Comparison of ENCODE assay signal across 1 cellular context in the genomic region with DNA sequence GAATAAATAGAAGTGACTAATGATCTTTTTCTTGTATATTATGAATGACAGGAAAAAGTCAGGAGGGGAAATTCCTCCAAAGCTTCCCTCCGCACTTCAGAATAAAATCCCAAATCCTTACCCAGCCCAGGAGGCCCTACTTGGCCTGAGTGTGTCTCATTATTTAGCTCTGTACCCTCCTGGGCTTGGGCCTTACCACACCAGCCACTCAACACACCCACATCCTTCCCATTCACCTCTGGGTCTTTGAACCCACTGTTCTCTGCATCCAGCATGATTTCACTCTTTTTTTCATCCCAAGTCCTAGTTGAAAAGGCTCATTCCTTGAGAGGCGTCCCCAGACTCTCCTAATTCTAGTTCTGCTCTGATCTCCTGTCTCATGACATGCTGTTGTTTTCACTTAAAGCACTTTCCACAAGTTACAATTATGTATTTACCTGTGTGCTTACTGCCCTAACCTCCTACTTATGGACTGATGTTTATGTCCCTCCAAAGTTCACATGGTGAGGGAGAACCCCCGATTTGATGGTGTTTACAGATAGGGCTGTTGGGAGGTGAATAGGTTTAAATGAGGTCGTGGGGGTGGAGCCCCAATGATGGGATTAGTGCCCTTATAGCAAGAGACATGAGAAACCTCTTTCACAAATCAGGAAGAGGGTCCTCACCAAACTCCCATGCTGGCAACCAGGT.
TF ChIP-seq lines count a peak whose summit lies in the region.

No MANE protein-coding gene starts in this region.

TF ChIP-seq in SK-N-SH, 30 proteins besides CTCF, POLR2A, EP300 and RAD21 (continued from another document):
- TF ChIP-seq TEAD4 (IDR thresholded peaks at IDR 0.05; ENCODE audit: borderline replicate concordance, insufficient read depth), result no peak
- TF ChIP-seq MXI1 (IDR thresholded peaks at IDR 0.05; ENCODE audit: low read depth, low read length), result no peak
- no peak for TF ChIP-seq NRF1 (IDR thresholded peaks at IDR 0.05; ENCODE audit: low read depth, low read length)
- no peak for TF ChIP-seq SMC3 (IDR thresholded peaks at IDR 0.05; ENCODE audit: low read depth, low read length)
- TF ChIP-seq YY1 (IDR thresholded peaks at IDR 0.05; ENCODE audit: low read depth), result no peak
- TF ChIP-seq MEF2A (IDR thresholded peaks at IDR 0.05; ENCODE audit: borderline replicate concordance, low read depth), result no peak
- TF ChIP-seq FOSL2 (IDR thresholded peaks at IDR 0.05; ENCODE audit: borderline replicate concordance, low read depth), result no peak
- TF ChIP-seq, protein P1, sequence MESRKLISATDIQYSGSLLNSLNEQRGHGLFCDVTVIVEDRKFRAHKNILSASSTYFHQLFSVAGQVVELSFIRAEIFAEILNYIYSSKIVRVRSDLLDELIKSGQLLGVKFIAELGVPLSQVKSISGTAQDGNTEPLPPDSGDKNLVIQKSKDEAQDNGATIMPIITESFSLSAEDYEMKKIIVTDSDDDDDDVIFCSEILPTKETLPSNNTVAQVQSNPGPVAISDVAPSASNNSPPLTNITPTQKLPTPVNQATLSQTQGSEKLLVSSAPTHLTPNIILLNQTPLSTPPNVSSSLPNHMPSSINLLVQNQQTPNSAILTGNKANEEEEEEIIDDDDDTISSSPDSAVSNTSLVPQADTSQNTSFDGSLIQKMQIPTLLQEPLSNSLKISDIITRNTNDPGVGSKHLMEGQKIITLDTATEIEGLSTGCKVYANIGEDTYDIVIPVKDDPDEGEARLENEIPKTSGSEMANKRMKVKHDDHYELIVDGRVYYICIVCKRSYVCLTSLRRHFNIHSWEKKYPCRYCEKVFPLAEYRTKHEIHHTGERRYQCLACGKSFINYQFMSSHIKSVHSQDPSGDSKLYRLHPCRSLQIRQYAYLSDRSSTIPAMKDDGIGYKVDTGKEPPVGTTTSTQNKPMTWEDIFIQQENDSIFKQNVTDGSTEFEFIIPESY (IDR thresholded peaks at IDR 0.05; ENCODE audit: borderline replicate concordance, low read depth), result no peak
- TF ChIP-seq, protein P2, sequence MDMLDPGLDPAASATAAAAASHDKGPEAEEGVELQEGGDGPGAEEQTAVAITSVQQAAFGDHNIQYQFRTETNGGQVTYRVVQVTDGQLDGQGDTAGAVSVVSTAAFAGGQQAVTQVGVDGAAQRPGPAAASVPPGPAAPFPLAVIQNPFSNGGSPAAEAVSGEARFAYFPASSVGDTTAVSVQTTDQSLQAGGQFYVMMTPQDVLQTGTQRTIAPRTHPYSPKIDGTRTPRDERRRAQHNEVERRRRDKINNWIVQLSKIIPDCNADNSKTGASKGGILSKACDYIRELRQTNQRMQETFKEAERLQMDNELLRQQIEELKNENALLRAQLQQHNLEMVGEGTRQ (IDR thresholded peaks at IDR 0.05; ENCODE audit: borderline replicate concordance, low read depth, low read length), result no peak
- TF ChIP-seq RFX5 (IDR thresholded peaks at IDR 0.05; ENCODE audit: low read length), result no peak
- no peak for TF ChIP-seq FOXJ3 (CRISPR knock-in tag; IDR thresholded peaks at IDR 0.05)
